9 cellular contexts compared by ENCODE assay signal in the genomic region with DNA sequence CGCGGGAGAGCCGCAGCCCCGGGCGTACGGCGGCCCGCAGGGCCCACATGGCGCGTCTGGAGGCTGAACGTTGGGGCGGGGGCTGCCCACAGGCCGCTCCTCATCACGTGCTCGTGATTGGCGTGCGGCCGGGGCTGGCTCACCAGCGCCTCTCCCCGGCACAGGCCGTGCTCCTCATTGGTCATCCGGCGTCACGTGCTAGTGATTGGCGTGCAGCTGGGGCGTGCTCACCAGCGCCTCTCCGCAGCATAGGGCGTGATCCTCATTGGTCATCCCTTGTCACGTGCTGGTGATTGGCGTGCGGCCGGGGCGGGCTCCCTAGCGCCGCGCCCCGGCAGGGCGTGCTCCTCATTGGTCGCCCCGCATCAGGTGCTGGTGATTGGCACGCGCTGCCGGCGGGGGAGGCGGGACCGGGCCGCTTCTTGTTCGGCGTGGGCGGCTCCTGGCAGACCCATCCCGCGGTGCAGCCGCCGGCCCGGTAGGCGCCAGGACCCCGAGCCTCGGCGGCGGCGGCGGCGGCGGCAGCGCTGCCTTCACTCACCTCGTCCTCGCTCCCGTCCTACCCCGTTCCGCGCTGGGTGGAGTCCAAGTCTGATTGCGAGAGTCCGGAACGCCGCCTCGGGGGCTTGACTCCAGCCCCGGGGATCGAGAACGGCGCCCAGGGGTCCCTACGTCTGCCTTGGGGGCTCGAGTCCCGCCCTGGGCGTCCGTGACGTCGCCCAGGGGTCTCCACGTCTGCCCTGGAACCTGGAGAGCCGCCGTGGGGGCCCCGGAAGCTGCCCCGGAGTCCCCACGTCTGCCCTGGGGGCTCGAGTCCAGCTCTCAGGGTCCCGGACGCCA. TPM values are rescaled to one million over a fixed set of nuclear protein-coding genes. Genes with fewer than 3 reads are reported as not detected.
A peak's percentile ranks its signal among the peaks of the same experiment; 100 is the strongest.
DNase-seq lines count a peak whose midpoint lies in the region; ATAC-seq, FAIRE-seq and TF ChIP-seq lines count a peak whose summit lies in the region.
"Had no signal": no experiment of that assay in that cellular context is flagged by ENCODE, and none has a peak within 500 bp of the region (broad histone marks: within the 10 kb centered on the region; RNA-seq: fewer than 3 reads in every experiment).

A gene with protein sequence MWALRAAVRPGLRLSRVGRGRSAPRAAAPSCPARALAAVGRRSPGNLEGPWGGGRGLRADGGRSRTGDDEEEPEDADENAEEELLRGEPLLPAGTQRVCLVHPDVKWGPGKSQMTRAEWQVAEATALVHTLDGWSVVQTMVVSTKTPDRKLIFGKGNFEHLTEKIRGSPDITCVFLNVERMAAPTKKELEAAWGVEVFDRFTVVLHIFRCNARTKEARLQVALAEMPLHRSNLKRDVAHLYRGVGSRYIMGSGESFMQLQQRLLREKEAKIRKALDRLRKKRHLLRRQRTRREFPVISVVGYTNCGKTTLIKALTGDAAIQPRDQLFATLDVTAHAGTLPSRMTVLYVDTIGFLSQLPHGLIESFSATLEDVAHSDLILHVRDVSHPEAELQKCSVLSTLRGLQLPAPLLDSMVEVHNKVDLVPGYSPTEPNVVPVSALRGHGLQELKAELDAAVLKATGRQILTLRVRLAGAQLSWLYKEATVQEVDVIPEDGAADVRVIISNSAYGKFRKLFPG (minus strand): TSS at position 58 of the 840 bp plus-strand sequence. CDS start 9 bp downstream, at position 49.

- no peak within 1 kb of the TSS for H2BK120ac ChIP-seq in H1 (replicated peaks; ENCODE audit: low read depth, low read length)

- H3K4ac ChIP-seq in H1 (replicated peaks; ENCODE audit: insufficient read length, low read depth, low read length) = no peak within 1 kb of the TSS

- H3K4me1 ChIP-seq in H1 (replicated peaks in 1 of 4; ENCODE audit: control insufficient read depth in 3 of 4, insufficient read depth in 4 of 4, low read length in 3 of 4) = peaks cover 0 to 6% (median 3%) of the 10 kb centered on the region in 4 experiments; a peak in 3 of 7 replicates

- H3K27ac Mint-ChIP-seq in mesothelial cell of epicardium = peak within 1 kb of the TSS; percentile 98

- peaks cover 0 to 9% of the 10 kb centered on the region in 2 experiments; a peak in 1 of 4 replicates for H3K79me2 ChIP-seq in H1 (ENCODE audit: control insufficient read depth in 1 of 2, insufficient read depth in 2 of 2, low read length in 2 of 2)

- H3K27ac ChIP-seq in H1 (ENCODE audit: low read depth, low read length) = peak within 1 kb of the TSS; percentile 89

- no peak within 1 kb of the TSS for H3K23ac ChIP-seq in H1 (ENCODE audit: insufficient read length)

- no peak within 1 kb of the TSS for H2BK12ac ChIP-seq in H1 (ENCODE audit: low read depth, low read length)

- TF ChIP-seq RAD21 in H1 (IDR thresholded peaks at IDR 0.05 in 1 of 2, conservative IDR thresholded peaks at IDR 0.05 in 1 of 2; ENCODE audit: low read depth in 2 of 2, low read length in 2 of 2) = no peak

- CTCF ChIA-PET in H1 (lab: Charles Lee; ENCODE audit: partially characterized antibody) = no interaction called here

- peak within 1 kb of the TSS; percentile 65 to 95 for H3K4me2 ChIP-seq in H1 (ENCODE audit: insufficient read depth in 1 of 2, low read depth in 2 of 2, low read length in 2 of 2)

- peaks cover 0 to 6% of the 10 kb centered on the region in 2 experiments for H4K20me1 ChIP-seq in H1 (replicated peaks in 1 of 2; ENCODE audit: control insufficient read depth in 1 of 2, insufficient read depth in 2 of 2, low read length in 2 of 2)

- H3K18ac ChIP-seq in H1 (ENCODE audit: extremely low read depth, low read length) = peak within 1 kb of the TSS; percentile 87

- peak within 1 kb of the TSS; percentile 81 for H4K91ac ChIP-seq in H1 (replicated peaks; ENCODE audit: insufficient read length, low read length)

- H2AFZ ChIP-seq in H1 (ENCODE audit: low read length) = no peak within 1 kb of the TSS

- H2BK15ac ChIP-seq in H1 (ENCODE audit: low read length) = no peak within 1 kb of the TSS

- H3K36me3 Mint-ChIP-seq in mesothelial cell of epicardium = peaks cover 2% of the 10 kb centered on the region

- H3K14ac ChIP-seq in H1 (ENCODE audit: insufficient read length) = no peak within 1 kb of the TSS

- peaks cover 15% of the 10 kb centered on the region for H3K4me1 Mint-ChIP-seq in mesothelial cell of epicardium

- no peaks in the 10 kb centered on the region for H3K27me3 ChIP-seq in H1 (replicated peaks in 1 of 4; ENCODE audit: control insufficient read depth in 3 of 4, extremely low read depth in 1 of 4, insufficient read depth in 3 of 4, low read length in 3 of 4)

- H3K23me2 ChIP-seq in H1 (ENCODE audit: low read depth, low read length) = peaks cover 10% of the 10 kb centered on the region; the same call in 1 of the 2 replicates

- peak within 1 kb of the TSS; percentile 96 for H4K8ac ChIP-seq in H1 (ENCODE audit: extremely low read depth, insufficient read depth, low read length)

- H4K5ac ChIP-seq in H1 (ENCODE audit: insufficient read length, low read depth, low read length) = peak within 1 kb of the TSS; percentile 83

- H3K36me3 ChIP-seq in H1 (ENCODE audit: control insufficient read depth in 2 of 4, insufficient read depth in 4 of 4, low read length in 3 of 4) = peaks cover 5 to 15% (median 7%) of the 10 kb centered on the region in 4 experiments; a peak in 5 of 8 replicates

- H3K79me1 ChIP-seq in H1 (ENCODE audit: low read depth, low read length) = peaks cover 4% of the 10 kb centered on the region

- DNase-seq in AG10803 (ENCODE audit: low read depth) (peak; percentile 100), H1 (ENCODE audit: low read depth in 1 of 2, low spot score in 2 of 2) (peak; percentile 98 to 99), mesothelial cell of epicardium (ENCODE audit: low spot score in 2 of 2, unreplicated experiment in 2 of 2) (peak; percentile 100), COR-L47 (lab: John Stamatoyannopoulos, UW) (no peak)
- DNase-seq in activated CD4-positive, alpha-beta T cell treated with anti-CD3 and anti-CD28 coated beads, Interleukin-2, amount 50 U/mL, for 4 hours = peak; percentile 98 to 99
- peak; percentile 95 for DNase-seq in stimulated activated CD8-positive, alpha-beta memory T cell treated with anti-CD3 and anti-CD28 coated beads, Interleukin-2, amount 100 ng/mL, for 48 hours (ENCODE audit: low read depth in 2 of 2)

- H2BK20ac ChIP-seq in H1 (ENCODE audit: low read length) = no peak within 1 kb of the TSS

- no peaks in the 10 kb centered on the region for H3K9me3 Mint-ChIP-seq in mesothelial cell of epicardium

- H3K4me3 Mint-ChIP-seq in mesothelial cell of epicardium = peak within 1 kb of the TSS; percentile 87

- 0 out of 3 replicates have a peak, but pooled peaks of 1 of the 2 experiments have one; percentile 21 for TF ChIP-seq EP300 in H1 (IDR thresholded peaks at IDR 0.05; ENCODE audit: borderline replicate concordance in 1 of 2, low read depth in 2 of 2, low read length in 2 of 2)

- peak within 1 kb of the TSS; percentile 73 to 97 (median 87) for H3K9ac ChIP-seq in H1 (replicated peaks in 1 of 4; ENCODE audit: extremely low read depth in 1 of 4, low read depth in 3 of 4, low read length in 3 of 4)

- peak within 1 kb of the TSS; percentile 81; the same call in 1 of the 2 replicates for H2BK5ac ChIP-seq in H1 (ENCODE audit: low read depth, low read length)

- H3K56ac ChIP-seq in H1 (replicated peaks; ENCODE audit: insufficient read length, low read depth, low read length) = peak within 1 kb of the TSS; percentile 69

- peak; percentile 84 for ATAC-seq in GM19397 (IDR thresholded peaks at IDR 0.05; ENCODE audit: unreplicated experiment)
- peak; percentile 75 for ATAC-seq in HG03575 (IDR thresholded peaks at IDR 0.05; ENCODE audit: extremely low read depth, insufficient number of reproducible peaks, low FRiP score, unreplicated experiment)

- no peaks in the 10 kb centered on the region for H3K9me3 ChIP-seq in H1 (ENCODE audit: insufficient read depth in 2 of 2, low read depth in 1 of 2, low read length in 1 of 2)

- H3K4me3 ChIP-seq in AG10803 (ENCODE audit: low read length) (peak within 1 kb of the TSS; percentile 90), H1 (ENCODE audit: extremely low read depth in 1 of 4, insufficient read depth in 2 of 4, low read depth in 3 of 4, low read length in 4 of 4) (peak within 1 kb of the TSS; percentile 69 to 95 (median 78))

- TF ChIP-seq CTCF in AG10803 (conservative IDR thresholded peaks at IDR 0.05; ENCODE audit: low read length) (peak; percentile 23), H1 (IDR thresholded peaks at IDR 0.05; ENCODE audit: control extremely low read depth in 1 of 3, insufficient read depth in 1 of 3, low read depth in 1 of 3, low read length in 3 of 3) (peak in 1 of 3 experiments; percentile 35; a peak in 1 of 4 replicates), mesothelial cell of epicardium (IDR thresholded peaks at IDR 0.05; ENCODE audit: unreplicated experiment) (no peak)

- no peak for FAIRE-seq in H1 (lab: Jason Lieb, UNC)
- FAIRE-seq: islet of Langerhans had no signal

- WGBS in H1 (ENCODE audit: extremely low coverage in 1 of 2, insufficient coverage in 1 of 2, insufficient read length in 1 of 2, insufficient replicate concordance in 2 of 2, low coverage in 1 of 2, low lambda C conversion rate in 2 of 2, missing lambda C conversion rate in 1 of 2), 2 experiments = 2% methylated on average over 30 of the region's 97 CpGs; no CpG with 5 or more reads in 1 of the 2 experiments

- H3K27me3 Mint-ChIP-seq in mesothelial cell of epicardium (ENCODE audit: low read depth) = no peaks in the 10 kb centered on the region

- no peak within 1 kb of the TSS for H2AK5ac ChIP-seq in H1 (ENCODE audit: low read depth, low read length)

- peak in 1 of 2 experiments; percentile 42; a peak in 1 of 3 replicates for TF ChIP-seq POLR2A in H1 (IDR thresholded peaks at IDR 0.05; ENCODE audit: control extremely low read depth in 1 of 2, low read depth in 2 of 2, low read length in 2 of 2)

- POLR2A ChIA-PET in H1 (lab: Charles Lee; ENCODE audit: partially characterized antibody) = no interaction called here

TF ChIP-seq in H1, 55 proteins besides CTCF, POLR2A, EP300 and RAD21 (continues in another document):
- no peak for TF ChIP-seq HDAC2 (IDR thresholded peaks at IDR 0.05; ENCODE audit: borderline replicate concordance in 1 of 2, low read depth in 2 of 2, low read length in 2 of 2)
- TF ChIP-seq, protein P1, sequence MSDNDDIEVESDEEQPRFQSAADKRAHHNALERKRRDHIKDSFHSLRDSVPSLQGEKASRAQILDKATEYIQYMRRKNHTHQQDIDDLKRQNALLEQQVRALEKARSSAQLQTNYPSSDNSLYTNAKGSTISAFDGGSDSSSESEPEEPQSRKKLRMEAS (IDR thresholded peaks at IDR 0.05) = peak; percentile 70; the same call in 1 of the 2 replicates

RNA-seq across cellular contexts. Expression of the gene that starts here (rescaled TPM):
- total RNA-seq in H1 (2021; fragmentation: NEBNext Ultra II Directional; extraction: Animal tissue kit (Norgen Biotek cat#: 25700)) = 55.4 and 57.1 TPM in 2 replicates
- 33.9 and 59.0 TPM in 2 replicates for polyA plus RNA-seq in H1 (2011; rRNA removed)
- 56.3 TPM for polyA plus RNA-seq in H1 (2011; cell fraction: cytosol; rRNA removed)
- 61.5 TPM for polyA plus RNA-seq in H1 (2011; cell fraction: nucleus; rRNA removed)
- 26.6 to 55.2 TPM (median 54.8 TPM) in 4 replicates for polyA plus RNA-seq in H1 (2012, experiment 1 of 2)
- polyA plus RNA-seq in H1 (2012, experiment 2 of 2) = 40.7 TPM
- polyA plus RNA-seq in H1 (2013, experiment 1 of 2) = 35.4 TPM
- 32.3 TPM for polyA plus RNA-seq in H1 (2013, experiment 2 of 2)
- polyA minus RNA-seq in H1 (2011; rRNA and poly(A)+ RNA removed) = 17.9 and 18.5 TPM in 2 replicates
- 23.8 TPM for polyA minus RNA-seq in H1 (2011; cell fraction: cytosol; rRNA and poly(A)+ RNA removed)
- 18.8 TPM for polyA minus RNA-seq in H1 (2011; cell fraction: nucleus; rRNA and poly(A)+ RNA removed)
- total RNA-seq in mesothelial cell of epicardium = 65.6 to 67.1 TPM (median 66.7 TPM) in 3 replicates
